ENCODE assay signal across 1 cellular context in genomic region chr10:10193848-10194247, GRCh38.
TF ChIP-seq lines count a peak whose summit lies in the region.

No MANE protein-coding gene starts in this region.

TF ChIP-seq in H1, 55 proteins besides CTCF, POLR2A, EP300 and RAD21 (continued from another document):
- no peak for TF ChIP-seq USF2 (IDR thresholded peaks at IDR 0.05; ENCODE audit: low read length)
- TF ChIP-seq MAFK (IDR thresholded peaks at IDR 0.05; ENCODE audit: low read depth, low read length) = no peak
- no peak for TF ChIP-seq ASH2L (IDR thresholded peaks at IDR 0.05; ENCODE audit: low read length)
- no peak for TF ChIP-seq CHD7 (IDR thresholded peaks at IDR 0.05; ENCODE audit: insufficient replicate concordance, low read length)
- TF ChIP-seq RFX5 (IDR thresholded peaks at IDR 0.05; ENCODE audit: borderline replicate concordance, low read depth, low read length) = no peak
- TF ChIP-seq YY1 (IDR thresholded peaks at IDR 0.05; ENCODE audit: low read depth, low read length) = no peak
- TF ChIP-seq JUN (IDR thresholded peaks at IDR 0.05; ENCODE audit: low read depth, low read length) = no peak
- TF ChIP-seq MAX (IDR thresholded peaks at IDR 0.05) = no peak
- no peak for TF ChIP-seq SP4 (IDR thresholded peaks at IDR 0.05; ENCODE audit: low read length)
- TF ChIP-seq ATF3 (IDR thresholded peaks at IDR 0.05; ENCODE audit: insufficient read depth, low read depth, low read length) = no peak
- TF ChIP-seq SIRT6 (IDR thresholded peaks at IDR 0.05; ENCODE audit: low read length) = no peak
- TF ChIP-seq EZH2 (IDR thresholded peaks at IDR 0.05; ENCODE audit: low read depth, low read length, severe bottlenecking) = no peak
- no peak for TF ChIP-seq PHF8 (conservative IDR thresholded peaks at IDR 0.05; ENCODE audit: low read depth, low read length)
- no peak for TF ChIP-seq SIX5 (IDR thresholded peaks at IDR 0.05; ENCODE audit: low read depth, low read length)
- TF ChIP-seq E2F6 (IDR thresholded peaks at IDR 0.05) = no peak
- TF ChIP-seq HDAC2 (IDR thresholded peaks at IDR 0.05; ENCODE audit: borderline replicate concordance in 1 of 2, low read depth in 2 of 2, low read length in 2 of 2) = no peak
- TF ChIP-seq RXRA (IDR thresholded peaks at IDR 0.05; ENCODE audit: insufficient read depth, low read depth, low read length) = no peak
